21 cellular contexts compared by ENCODE assay signal in the genomic region with DNA sequence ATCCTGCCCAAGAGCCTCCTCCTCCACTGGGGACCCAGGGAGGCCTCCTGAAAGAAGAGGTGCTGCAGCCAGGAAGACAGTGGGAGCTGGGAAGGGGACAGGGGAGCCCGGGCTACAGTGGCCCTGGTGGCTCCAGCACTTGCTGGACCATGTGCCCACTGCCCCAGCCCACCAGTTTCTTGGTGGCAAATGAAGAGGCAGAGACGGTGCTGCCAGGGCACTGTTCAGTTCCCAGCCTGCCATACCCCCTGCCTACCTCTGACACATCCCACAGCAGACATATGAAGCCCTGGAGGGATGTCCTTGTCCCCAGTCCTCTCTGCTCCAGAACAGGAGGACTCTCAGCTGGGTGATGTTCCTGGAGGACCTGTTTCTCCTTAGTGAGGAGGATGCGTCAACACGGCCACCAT. TPM values are rescaled to one million over a fixed set of nuclear protein-coding genes. Genes with fewer than 3 reads are reported as not detected.
A peak's percentile ranks its signal among the peaks of the same experiment; 100 is the strongest.
DNase-seq lines count a peak whose midpoint lies in the region; ATAC-seq and TF ChIP-seq lines count a peak whose summit lies in the region.
"Had no signal": no experiment of that assay in that cellular context is flagged by ENCODE, and none has a peak within 500 bp of the region (broad histone marks: within the 10 kb centered on the region; RNA-seq: fewer than 3 reads in every experiment).

No MANE protein-coding gene starts in this region.

- H3K4me3 ChIP-seq in heart right ventricle (no peak overlapping the region), uterus (peak overlapping the region in 1 of 2 donors; percentile 8)
- H3K4me3 ChIP-seq: left lung, mucosa of descending colon had no signal

- WGBS in heart right ventricle, 2 donors: 79 to 83% methylated on average over 4 of the region's 4 CpGs

- peaks cover 0 to 63% (median 20%) of the 10 kb centered on the region in 9 donors for H3K4me1 ChIP-seq in heart right ventricle
- H3K4me1 ChIP-seq in uterus: peaks cover 23 to 29% of the 10 kb centered on the region in 2 donors

- no peak for DNase-seq in heart right ventricle
- no peak for DNase-seq in left cardiac atrium
- no peak for DNase-seq in caudate nucleus (lab: John Stamatoyannopoulos, UW)
- DNase-seq in osteocyte (ENCODE audit: extremely low spot score, unreplicated experiment): peak; percentile 67
- DNase-seq in uterus: peak in 1 of 2 donors; percentile 25
- no peak for DNase-seq in stimulated activated CD4-positive, alpha-beta T cell treated with anti-CD3 and anti-CD28 coated beads, Interleukin-2, amount 100 ng/mL, for 48 hours
- DNase-seq in stimulated activated naive CD4-positive, alpha-beta T cell treated with Interleukin-2 at 50 U/mL for 16 hours (lab: John Stamatoyannopoulos, UW): no peak
- no peak for DNase-seq in NCI-H1417 (lab: John Stamatoyannopoulos, UW)
- DNase-seq: activated CD4-positive, alpha-beta T cell treated with anti-CD3 and anti-CD28 coated beads for 48 hours; CD4-positive, alpha-beta memory T cell; dermis blood vessel endothelial cell; DMS53; Kasumi-1; mucosa of descending colon; NCI-H1417 treated with DMSO at 0.1 percent for 48 hours; NCI-H774; occipital lobe; stimulated activated CD4-positive, alpha-beta T cell treated with anti-CD3 and anti-CD28 coated beads, Interleukin-4, amount 100 ng/mL, for 24 hours had no signal

- no peaks in the 10 kb centered on the region for H3K36me3 Mint-ChIP-seq in osteocyte (ENCODE audit: unreplicated experiment)
- H3K36me3 Mint-ChIP-seq: activated naive CD4-positive, alpha-beta T cell treated with anti-CD3 and anti-CD28 coated beads, Interleukin-2, amount 50 U/mL, for 24 hours; CD4-positive, alpha-beta memory T cell had no signal

- H3K27ac ChIP-seq in heart right ventricle: peak overlapping the region; percentile 20 to 94 (median 86)
- H3K27ac ChIP-seq in caudate nucleus (ENCODE audit: low read depth, low read length): peak overlapping the region; percentile 50
- H3K27ac ChIP-seq in uterus: peak overlapping the region; percentile 98 to 100
- H3K27ac ChIP-seq: epithelial cell of prostate, left lung had no signal

- H3K4me1 Mint-ChIP-seq in osteocyte (ENCODE audit: unreplicated experiment): peaks cover 83% of the 10 kb centered on the region

- TF ChIP-seq POLR2A in uterus (IDR thresholded peaks at IDR 0.05): no peak

- H3K9me3 Mint-ChIP-seq in osteocyte (ENCODE audit: unreplicated experiment): no peaks in the 10 kb centered on the region
- H3K9me3 Mint-ChIP-seq: activated naive CD4-positive, alpha-beta T cell treated with anti-CD3 and anti-CD28 coated beads, Interleukin-2, amount 50 U/mL, for 24 hours; CD4-positive, alpha-beta memory T cell had no signal

- peak overlapping the region; percentile 48 for H3K27ac Mint-ChIP-seq in osteocyte (ENCODE audit: unreplicated experiment)
- H3K27ac Mint-ChIP-seq: activated naive CD4-positive, alpha-beta T cell treated with anti-CD3 and anti-CD28 coated beads, Interleukin-2, amount 50 U/mL, for 24 hours had no signal

- ATAC-seq in heart right ventricle (peak in 1 of 8 donors; percentile 2), left cardiac atrium (no peak)
- ATAC-seq: left lung, mucosa of descending colon had no signal

- no peaks in the 10 kb centered on the region for H3K36me3 ChIP-seq in heart right ventricle
- H3K36me3 ChIP-seq in uterus: no peaks in the 10 kb centered on the region
- H3K36me3 ChIP-seq: left lung had no signal

- peaks cover 0 to 52% (median 31%) of the 10 kb centered on the region in 7 donors for H3K27me3 ChIP-seq in heart right ventricle
- H3K27me3 ChIP-seq in uterus: no peaks in the 10 kb centered on the region

- TF ChIP-seq CTCF in heart right ventricle (IDR thresholded peaks at IDR 0.05) (no peak), osteocyte (IDR thresholded peaks at IDR 0.05) (no peak), uterus (IDR thresholded peaks at IDR 0.05) (no peak)

- H3K4me3 Mint-ChIP-seq in osteocyte (ENCODE audit: unreplicated experiment): no peak overlapping the region
- H3K4me3 Mint-ChIP-seq: activated naive CD4-positive, alpha-beta T cell treated with anti-CD3 and anti-CD28 coated beads, Interleukin-2, amount 50 U/mL, for 24 hours; CD4-positive, alpha-beta memory T cell had no signal

- H3K27me3 Mint-ChIP-seq in osteocyte (ENCODE audit: unreplicated experiment): no peaks in the 10 kb centered on the region

- H3K9me3 ChIP-seq in heart right ventricle (no peaks in the 10 kb centered on the region), uterus (no peaks in the 10 kb centered on the region)
- H3K9me3 ChIP-seq: left lung, mucosa of descending colon had no signal

- intact Hi-C loops in heart right ventricle (cut with DNase I) (loop anchor here in 6 of 10 donors (5.0 to 10.0 kb wide), 4 partner anchors 34 to 392 kb away; partner anchors contain the start of gene UBE2F (in 1 of the 6)), left cardiac atrium (cut with DNase I) (no loop called here), uterus (cut with DNase I; ENCODE audit: low total_unique reads) (no loop called here)

RNA-seq across cellular contexts. Expression of gene RAMP1, which starts 3.7 kb away (rescaled TPM):
- 100 to 1,000 TPM in 8 of 10 donors, 10 to 100 TPM in 2; 52.7 to 428 (median 162) TPM for total RNA-seq in heart right ventricle
- 1,000 to 10,000 TPM in 1 of 2 donors, 100 to 1,000 TPM in 1; 288 to 1,549 TPM for polyA plus RNA-seq in heart right ventricle
- 100 to 1,000 TPM in 1 of 2 donors, 10 to 100 TPM in 1; 86.7 to 359 TPM for total RNA-seq in left cardiac atrium
- 87.9 and 93.4 TPM in 2 replicates for total RNA-seq in osteocyte
- 100 to 1,000 TPM in 3 of 4 donors, 10 to 100 TPM in 1; 44.1 to 591 (median 424) TPM for total RNA-seq in uterus
- total RNA-seq: CD4-positive, alpha-beta memory T cell had no signal

Comparison
In these comparisons a context has a peak if more than half of its experiments do, and no peak if none do; other contexts are left out.
1. intact Hi-C loops: an anchor here in heart right ventricle (5.0 to 10.0 kb wide); none called in left cardiac atrium and uterus.